ENCODE assay signal across 10 cellular contexts in genomic region chr21:26840912-26841311, GRCh38. TPM values are rescaled to one million over a fixed set of nuclear protein-coding genes. Genes with fewer than 3 reads are reported as not detected.
DNase-seq lines count a peak whose midpoint lies in the region; ATAC-seq and TF ChIP-seq lines count a peak whose summit lies in the region.
"Had no signal": no experiment of that assay in that cellular context is flagged by ENCODE, and none has a peak within 500 bp of the region (broad histone marks: within the 10 kb centered on the region; RNA-seq: fewer than 3 reads in every experiment).

No MANE protein-coding gene starts in this region.

- TF ChIP-seq CTCF in PC-3 (conservative IDR thresholded peaks at IDR 0.05; ENCODE audit: low read depth, low read length) (peak; percentile 28; the same call in 1 of the 2 replicates), fibroblast of mammary gland (conservative IDR thresholded peaks at IDR 0.05; ENCODE audit: control insufficient read depth, insufficient read depth, low read depth, low read length) (peak; percentile 9), progenitor cell of endocrine pancreas (IDR thresholded peaks at IDR 0.05; ENCODE audit: unreplicated experiment) (no peak)

- intact Hi-C loops in PC-3 (cut with micrococcal nuclease), result loop anchor here (5.0 kb wide), 2 partner anchors 44 to 1696 kb away; no protein-coding TSS in a partner anchor

- H3K4me3 ChIP-seq in PC-3 (ENCODE audit: low read length), result no peak overlapping the region
- no peak overlapping the region for H3K4me3 ChIP-seq in fibroblast of mammary gland (ENCODE audit: control insufficient read depth, low read depth, low read length)
- H3K4me3 ChIP-seq: GM12878 had no signal

- H4K20me1 ChIP-seq in PC-3 (ENCODE audit: low read length), result no peaks in the 10 kb centered on the region

- H3K36me3 ChIP-seq in PC-3 (ENCODE audit: low read depth, low read length), result peaks cover 38% of the 10 kb centered on the region

- CTCF ChIA-PET in PC-3 (lab: Charles Lee), result no interaction called here

- POLR2A ChIA-PET in PC-3 (lab: Charles Lee; ENCODE audit: unreplicated experiment), result interaction anchor here (0.6 kb wide), 1 partner anchor 890 kb away, joined by 5 read pairs; no protein-coding TSS in a partner anchor

- peak overlapping the region; percentile 16 for H3K4me3 Mint-ChIP-seq in progenitor cell of endocrine pancreas (ENCODE audit: low read depth)

- peaks cover 15% of the 10 kb centered on the region for H3K4me1 Mint-ChIP-seq in progenitor cell of endocrine pancreas (ENCODE audit: low read depth)

- ATAC-seq in PC-3, result no peak
- ATAC-seq in HG02981 (IDR thresholded peaks at IDR 0.05; ENCODE audit: unreplicated experiment), result no peak
- ATAC-seq in GM21717 (IDR thresholded peaks at IDR 0.05; ENCODE audit: unreplicated experiment), result no peak
- ATAC-seq: GM12878 had no signal

- no peaks in the 10 kb centered on the region for H3K9me3 ChIP-seq in PC-3 (ENCODE audit: low read length)

- H3K27me3 ChIP-seq in PC-3 (ENCODE audit: low read length), result no peaks in the 10 kb centered on the region

- H3K9me2 ChIP-seq in PC-3 (replicated peaks; ENCODE audit: low read length), result no peaks in the 10 kb centered on the region

- no peak overlapping the region for H3K4me2 ChIP-seq in PC-3 (ENCODE audit: low read length)

- no peaks in the 10 kb centered on the region for H3K9me3 Mint-ChIP-seq in progenitor cell of endocrine pancreas (ENCODE audit: low read depth)

- H3K79me2 ChIP-seq in PC-3 (ENCODE audit: low read length), result peaks cover 20% of the 10 kb centered on the region

- no peaks in the 10 kb centered on the region for H3K27me3 Mint-ChIP-seq in progenitor cell of endocrine pancreas

- H3K27ac Mint-ChIP-seq in progenitor cell of endocrine pancreas, result no peak overlapping the region

- BruUV-seq in PC-3 (replicated peaks; lab: Mats Ljungman, UMichigan), result no TSS peak

- H2AFZ ChIP-seq in PC-3 (ENCODE audit: low read length), result no peak overlapping the region

- peaks cover 39% of the 10 kb centered on the region for H3K36me3 Mint-ChIP-seq in progenitor cell of endocrine pancreas (ENCODE audit: insufficient read depth)

- no peak overlapping the region for H3K27ac ChIP-seq in PC-3 (ENCODE audit: low read length)

- H3F3A ChIP-seq in PC-3 (ENCODE audit: low read length, unreplicated experiment), result no peaks in the 10 kb centered on the region

- H3K4me1 ChIP-seq in PC-3 (ENCODE audit: insufficient read depth, low read length), result peaks cover 18% of the 10 kb centered on the region

- no peak overlapping the region for H3K9ac ChIP-seq in PC-3 (ENCODE audit: low read length)

- DNase-seq in DMS153 (lab: John Stamatoyannopoulos, UW) (peak; percentile 9), PC-3 (peak; percentile 36), fibroblast of mammary gland (ENCODE audit: low read depth) (peak; percentile 86), progenitor cell of endocrine pancreas (ENCODE audit: low spot score, unreplicated experiment) (no peak), NOMO-1 treated with dmso at 0.1 percent for 144 hours (lab: John Stamatoyannopoulos, UW; ENCODE audit: unreplicated experiment) (no peak)
- DNase-seq in central memory CD4-positive, alpha-beta T cell, result no peak
- DNase-seq: NK-92 treated with Interleukin-12 subunit alpha and Interleukin-12 subunit beta, amount 100 ng/mL, for 24 hours had no signal

RNA-seq across cellular contexts. Expression of gene ADAMTS1, which starts 4.3 kb away (rescaled TPM):
- total RNA-seq in PC-3 (2014; rRNA removed) (12.9 and 25.1 TPM in 2 replicates), progenitor cell of endocrine pancreas (11.6 and 12.7 TPM in 2 replicates)

Comparison
In these comparisons a context has a peak if more than half of its experiments do, and no peak if none do; other contexts are left out.
1. DNase-seq: peak in DMS153 (single experiment), PC-3 (single experiment) and fibroblast of mammary gland (single experiment); none in progenitor cell of endocrine pancreas (single experiment), central memory CD4-positive, alpha-beta T cell (single experiment) and NOMO-1 treated with dmso at 0.1 percent for 144 hours (single experiment).